26 cellular contexts compared by ENCODE assay signal in the genomic region with DNA sequence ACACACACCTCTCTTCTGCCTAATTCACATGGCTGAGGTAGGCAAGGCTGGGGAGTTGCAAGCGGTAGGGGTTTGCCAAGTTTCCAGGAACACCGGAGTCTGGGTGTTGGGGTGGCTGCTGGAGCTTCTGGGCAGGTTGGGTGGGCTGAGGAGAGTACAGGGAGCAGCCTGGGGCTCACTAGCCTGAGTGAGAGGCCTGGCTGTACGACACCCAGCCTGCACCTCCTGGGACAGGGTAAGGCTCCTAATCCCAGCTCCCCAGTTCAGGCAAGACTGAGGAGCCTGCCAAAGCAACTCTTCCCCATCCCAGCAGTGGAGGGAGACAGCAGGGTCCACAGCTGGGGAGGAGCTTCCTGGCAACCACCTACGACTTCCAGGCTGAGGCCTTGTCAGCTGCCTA. TPM values are rescaled to one million over a fixed set of nuclear protein-coding genes. Genes with fewer than 3 reads are reported as not detected.
DNase-seq lines count a peak whose midpoint lies in the region; ATAC-seq lines count a peak whose summit lies in the region.
"Had no signal": no experiment of that assay in that cellular context is flagged by ENCODE, and none has a peak within 500 bp of the region (broad histone marks: within the 10 kb centered on the region; RNA-seq: fewer than 3 reads in every experiment).

No MANE protein-coding gene starts in this region.

- H3K9me3 ChIP-seq in T-helper 17 cell (ENCODE audit: control insufficient read depth, low read length, poor library complexity, severe bottlenecking) (no peaks in the 10 kb centered on the region), mesenchymal stem cell (ENCODE audit: control insufficient read depth, low read length) (no peaks in the 10 kb centered on the region), subcutaneous abdominal adipose tissue (ENCODE audit: control insufficient read depth in 5 of 5, low read length in 5 of 5) (no peaks in the 10 kb centered on the region)
- H3K9me3 ChIP-seq: prostate gland, SJSA1 had no signal

- peaks cover 11% of the 10 kb centered on the region for H3K4me1 ChIP-seq in mesenchymal stem cell (ENCODE audit: control insufficient read depth, insufficient read depth, low read depth, low read length)
- H3K4me1 ChIP-seq in subcutaneous abdominal adipose tissue (ENCODE audit: control insufficient read depth in 5 of 5, insufficient read depth in 5 of 5, low read length in 5 of 5): peaks cover 6 to 82% (median 22%) of the 10 kb centered on the region in 5 donors
- H3K4me1 ChIP-seq: SJSA1 had no signal

- no peak overlapping the region for H2BK120ac ChIP-seq in mesenchymal stem cell (ENCODE audit: low read depth, low read length)

- H3K36me3 Mint-ChIP-seq in activated naive CD4-positive, alpha-beta T cell treated with anti-CD3 and anti-CD28 coated beads, Interleukin-2, amount 50 U/mL, for 24 hours: no peaks in the 10 kb centered on the region
- no peaks in the 10 kb centered on the region for H3K36me3 Mint-ChIP-seq in T-helper 17 cell (ENCODE audit: low read depth)

- H2BK15ac ChIP-seq in mesenchymal stem cell (ENCODE audit: low read depth, poor library complexity, severe bottlenecking): no peak overlapping the region

- H3K18ac ChIP-seq in mesenchymal stem cell (ENCODE audit: low read depth in 1 of 2, low read length in 2 of 2): no peak overlapping the region

- no peaks in the 10 kb centered on the region for H3K79me1 ChIP-seq in mesenchymal stem cell (replicated peaks; ENCODE audit: low read length, poor library complexity, severe bottlenecking)

- ATAC-seq in T-helper 17 cell: no peak
- ATAC-seq in GM21423 (IDR thresholded peaks at IDR 0.05; ENCODE audit: unreplicated experiment): no peak
- ATAC-seq in GM19324 (IDR thresholded peaks at IDR 0.05; ENCODE audit: low FRiP score, unreplicated experiment): no peak
- ATAC-seq: GM23338, HepG2, Panc1 had no signal

- WGBS in mesenchymal stem cell: 92% methylated on average over 4 of the region's 4 CpGs

- H3K14ac ChIP-seq in mesenchymal stem cell (ENCODE audit: low read length in 2 of 2): no peak overlapping the region

- peak overlapping the region; percentile 5 for H3K27ac Mint-ChIP-seq in activated naive CD4-positive, alpha-beta T cell treated with anti-CD3 and anti-CD28 coated beads, Interleukin-2, amount 50 U/mL, for 24 hours
- H3K27ac Mint-ChIP-seq in T-helper 17 cell: peak overlapping the region; percentile 68
- H3K27ac Mint-ChIP-seq: GM23338 had no signal

- no peak overlapping the region for H3K4me2 ChIP-seq in mesenchymal stem cell (ENCODE audit: low read length, poor library complexity, severe bottlenecking)
- H3K4me2 ChIP-seq: GM23338 had no signal

- H3K27ac ChIP-seq in mesenchymal stem cell (ENCODE audit: low read length, poor library complexity, severe bottlenecking): no peak overlapping the region
- H3K27ac ChIP-seq in subcutaneous abdominal adipose tissue (ENCODE audit: low read depth, low read length): peak overlapping the region; percentile 69
- H3K27ac ChIP-seq: SJSA1 had no signal

- no peak overlapping the region for H4K91ac ChIP-seq in mesenchymal stem cell (ENCODE audit: low read length)

- no peak for DNase-seq in activated naive CD4-positive, alpha-beta T cell treated with anti-CD3 and anti-CD28 coated beads, Interleukin-2, amount 50 U/mL, for 16 hours
- DNase-seq in T-helper 17 cell: no peak
- no peak for DNase-seq in mesenchymal stem cell
- no peak for DNase-seq in NCI-H748 (lab: John Stamatoyannopoulos, UW; ENCODE audit: unreplicated experiment)
- DNase-seq: activated CD4-positive, alpha-beta T cell treated with anti-CD3 and anti-CD28 coated beads, Interleukin-2, amount 50 U/mL, for 1 hour; left colon; NCI-H1105 treated with DMSO at 0.1 percent for 48 hours; NCI-H2081; NCI-H345; stimulated activated CD4-positive, alpha-beta T cell treated with anti-CD3 and anti-CD28 coated beads, Interleukin-2, amount 100 ng/mL, for 24 hours; stimulated activated naive CD4-positive, alpha-beta T cell; T-helper 1 cell had no signal

- H3K36me3 ChIP-seq in mesenchymal stem cell (ENCODE audit: control insufficient read depth in 1 of 2, insufficient read depth in 2 of 2, low read depth in 1 of 2, low read length in 2 of 2): no peaks in the 10 kb centered on the region
- H3K36me3 ChIP-seq in subcutaneous abdominal adipose tissue (ENCODE audit: control insufficient read depth in 5 of 5, insufficient read depth in 5 of 5, low read length in 5 of 5): no peaks in the 10 kb centered on the region
- H3K36me3 ChIP-seq: prostate gland, SJSA1 had no signal

- no peak overlapping the region for H2BK5ac ChIP-seq in mesenchymal stem cell (ENCODE audit: low read depth, low read length, poor library complexity, severe bottlenecking)

- H3K23ac ChIP-seq in mesenchymal stem cell (ENCODE audit: low read length in 2 of 2): no peak overlapping the region

- H3K4me1 Mint-ChIP-seq in activated naive CD4-positive, alpha-beta T cell treated with anti-CD3 and anti-CD28 coated beads, Interleukin-2, amount 50 U/mL, for 24 hours: peaks cover 17% of the 10 kb centered on the region
- peaks cover 4% of the 10 kb centered on the region for H3K4me1 Mint-ChIP-seq in T-helper 17 cell
- H3K4me1 Mint-ChIP-seq: neural crest cell had no signal

- H3K9me3 Mint-ChIP-seq in activated naive CD4-positive, alpha-beta T cell treated with anti-CD3 and anti-CD28 coated beads, Interleukin-2, amount 50 U/mL, for 24 hours: no peaks in the 10 kb centered on the region
- H3K9me3 Mint-ChIP-seq: GM23338, neural crest cell had no signal

- H4K8ac ChIP-seq in mesenchymal stem cell (ENCODE audit: low read length): no peak overlapping the region

- no peak overlapping the region for H2BK12ac ChIP-seq in mesenchymal stem cell (ENCODE audit: low read length in 2 of 2)

- H3K9ac ChIP-seq in mesenchymal stem cell (ENCODE audit: low read length) (no peak overlapping the region), subcutaneous abdominal adipose tissue (ENCODE audit: low read length in 5 of 5) (peak overlapping the region in 1 of 5 donors; percentile 2)

- H3K4me3 ChIP-seq in mesenchymal stem cell (ENCODE audit: insufficient read depth in 1 of 2, low read depth in 1 of 2, low read length in 2 of 2) (no peak overlapping the region), subcutaneous abdominal adipose tissue (ENCODE audit: low read depth in 1 of 5, low read length in 5 of 5) (no peak overlapping the region)
- H3K4me3 ChIP-seq: GM23338, prostate gland, SJSA1, skin epidermis had no signal

- peak overlapping the region; percentile 82 for H2AK5ac ChIP-seq in mesenchymal stem cell (ENCODE audit: low read length, severe bottlenecking)

- no peak overlapping the region for H3K4ac ChIP-seq in mesenchymal stem cell (ENCODE audit: low read depth in 1 of 2, low read length in 2 of 2)

- no peak overlapping the region for H3K4me3 Mint-ChIP-seq in activated naive CD4-positive, alpha-beta T cell treated with anti-CD3 and anti-CD28 coated beads, Interleukin-2, amount 50 U/mL, for 24 hours
- H3K4me3 Mint-ChIP-seq in T-helper 17 cell: no peak overlapping the region
- H3K4me3 Mint-ChIP-seq: GM23338, neural crest cell had no signal

- no peaks in the 10 kb centered on the region for H3K27me3 Mint-ChIP-seq in activated naive CD4-positive, alpha-beta T cell treated with anti-CD3 and anti-CD28 coated beads, Interleukin-2, amount 50 U/mL, for 24 hours
- H3K27me3 Mint-ChIP-seq in T-helper 17 cell: no peaks in the 10 kb centered on the region

- no peak overlapping the region for H2AFZ ChIP-seq in mesenchymal stem cell (ENCODE audit: low read depth, low read length)
- H2AFZ ChIP-seq: GM23338 had no signal

- H3K27me3 ChIP-seq in mesenchymal stem cell (ENCODE audit: control insufficient read depth in 1 of 2, insufficient read depth in 1 of 2, low read length in 2 of 2) (no peaks in the 10 kb centered on the region), subcutaneous abdominal adipose tissue (ENCODE audit: control insufficient read depth in 5 of 5, insufficient read depth in 4 of 5, low read length in 5 of 5) (no peaks in the 10 kb centered on the region)
- H3K27me3 ChIP-seq: SJSA1 had no signal

RNA-seq across cellular contexts. Expression of gene SPAAR, which starts 8.0 kb away (rescaled TPM):
- not detected for total RNA-seq in T-helper 17 cell
- 0.28 TPM for polyA plus RNA-seq in mesenchymal stem cell (2013, experiment 1 of 2)
- polyA plus RNA-seq in mesenchymal stem cell (2013, experiment 2 of 2): 0.27 TPM
- total RNA-seq: GM23338, neural crest cell, SJSA1 had no signal
- polyA plus RNA-seq: GM23338, HepG2 had no signal

RNA-seq across cellular contexts. Expression of gene HRCT1, which starts 11.3 kb away (rescaled TPM):
- total RNA-seq in T-helper 17 cell: not detected
- 1.7 TPM for polyA plus RNA-seq in mesenchymal stem cell (2013, experiment 1 of 2)
- 2.2 TPM for polyA plus RNA-seq in mesenchymal stem cell (2013, experiment 2 of 2)
- total RNA-seq: GM23338, HepG2, neural crest cell had no signal
- polyA plus RNA-seq: GM23338 had no signal

RNA-seq across cellular contexts. Expression of gene OR2S2, which starts 40.7 kb away (rescaled TPM):
- not detected for total RNA-seq in T-helper 17 cell
- polyA plus RNA-seq in mesenchymal stem cell (2013, experiment 1 of 2): not detected
- polyA plus RNA-seq in mesenchymal stem cell (2013, experiment 2 of 2): not detected
- total RNA-seq: GM23338, HepG2, left colon, neural crest cell, prostate gland, SJSA1, ureter had no signal
- polyA plus RNA-seq: GM23338, HepG2 had no signal

RNA-seq across cellular contexts. Expression of gene OR13J1, which starts 47.1 kb away (rescaled TPM):
- total RNA-seq in T-helper 17 cell: not detected
- not detected for polyA plus RNA-seq in mesenchymal stem cell (2013, experiment 1 of 2)
- polyA plus RNA-seq in mesenchymal stem cell (2013, experiment 2 of 2): not detected
- total RNA-seq: fibroblast of lung, GM23338, HepG2, left colon, neural crest cell, prostate gland, SJSA1, ureter had no signal
- polyA plus RNA-seq: BJ, fibroblast of lung, HepG2 had no signal
